Comparison of ENCODE assay signal across 8 cellular contexts in genomic region chr1:62508187-62508758, GRCh38.
DNase-seq lines count a peak whose midpoint lies in the region; ATAC-seq and TF ChIP-seq lines count a peak whose summit lies in the region.

No MANE protein-coding gene starts in this region.

- TF ChIP-seq CTCF in SU-DHL-6 (IDR thresholded peaks at IDR 0.05; ENCODE audit: insufficient read depth, low read length, poor library complexity, severe bottlenecking) (peak; percentile 58), gastroesophageal sphincter (IDR thresholded peaks at IDR 0.05) (peak; percentile 23 to 66 (median 47))

- no peaks in the 10 kb centered on the region for H3F3A ChIP-seq in SU-DHL-6 (ENCODE audit: insufficient read depth)

- H3K27ac ChIP-seq in SU-DHL-6 (ENCODE audit: low read depth, low read length) (no peak overlapping the region), gastroesophageal sphincter (no peak overlapping the region)

- TF ChIP-seq POLR2A in gastroesophageal sphincter (IDR thresholded peaks at IDR 0.05), result no peak

- no peak overlapping the region for H3K9ac ChIP-seq in SU-DHL-6 (ENCODE audit: low read length)

- no peaks in the 10 kb centered on the region for H3K9me3 ChIP-seq in SU-DHL-6 (ENCODE audit: insufficient read depth, low read length)
- no peaks in the 10 kb centered on the region for H3K9me3 ChIP-seq in gastroesophageal sphincter

- H3K9me2 ChIP-seq in SU-DHL-6 (replicated peaks; ENCODE audit: insufficient read depth, low read length), result no peaks in the 10 kb centered on the region

- ATAC-seq in gastroesophageal sphincter (no peak), GM21619 (IDR thresholded peaks at IDR 0.05; ENCODE audit: unreplicated experiment) (no peak)

- H3K79me2 ChIP-seq in SU-DHL-6 (ENCODE audit: insufficient read depth, low read length), result no peaks in the 10 kb centered on the region

- H2AFZ ChIP-seq in SU-DHL-6 (ENCODE audit: low read depth, low read length, severe bottlenecking), result no peak overlapping the region

- no peaks in the 10 kb centered on the region for H4K20me1 ChIP-seq in SU-DHL-6 (ENCODE audit: low read depth, low read length)

- DNase-seq in Daoy (ENCODE audit: low read depth) (peak; percentile 12), KG1 (lab: John Stamatoyannopoulos, UW) (peak; percentile 24), superior temporal gyrus (ENCODE audit: extremely low spot score) (peak; percentile 81), NCI-H226 (no peak), T1000 (lab: John Stamatoyannopoulos, UW) (no peak)

- H3K4me1 ChIP-seq in gastroesophageal sphincter, result no peaks in the 10 kb centered on the region

- whole genome bisulfite sequencing in gastroesophageal sphincter (ENCODE audit: low coverage in 1 of 2), 2 donors, result 73 to 86% methylated on average over 1 of the region's 1 CpG

- TF ChIP-seq EP300 in gastroesophageal sphincter (IDR thresholded peaks at IDR 0.05), result no peak

- H3K4me2 ChIP-seq in SU-DHL-6 (ENCODE audit: low read depth, low read length, poor library complexity, severe bottlenecking), result no peak overlapping the region

- H3K36me3 ChIP-seq in SU-DHL-6 (ENCODE audit: low read length), result no peaks in the 10 kb centered on the region
- peaks cover 0 to 70% of the 10 kb centered on the region in 2 donors for H3K36me3 ChIP-seq in gastroesophageal sphincter

- H3K4me3 ChIP-seq in SU-DHL-6 (ENCODE audit: insufficient read depth, low read length, poor library complexity, severe bottlenecking) (no peak overlapping the region), gastroesophageal sphincter (no peak overlapping the region)

- H3K27me3 ChIP-seq in SU-DHL-6 (ENCODE audit: low read length), result no peaks in the 10 kb centered on the region
- no peaks in the 10 kb centered on the region for H3K27me3 ChIP-seq in gastroesophageal sphincter

Comparison
In these comparisons a context has a peak if more than half of its experiments do, and no peak if none do; other contexts are left out.
1. DNase-seq: peak in Daoy (single experiment), KG1 (single experiment) and superior temporal gyrus (single experiment); none in NCI-H226 (single experiment) and T1000 (single experiment).